In genomic region chr6:76416821-76417605, GRCh38 we compare ENCODE assay signal across 24 cellular contexts.
DNase-seq lines count a peak whose midpoint lies in the region; ATAC-seq and TF ChIP-seq lines count a peak whose summit lies in the region.
"Had no signal": no experiment of that assay in that cellular context is flagged by ENCODE, and none has a peak within 500 bp of the region (broad histone marks: within the 10 kb centered on the region; RNA-seq: fewer than 3 reads in every experiment).

No MANE protein-coding gene starts in this region.

- H3K27ac ChIP-seq in cardiac muscle cell (peak overlapping the region; percentile 61), heart right ventricle (no peak overlapping the region), heart left ventricle (no peak overlapping the region), colonic mucosa (no peak overlapping the region)
- H3K27ac ChIP-seq: HL-60, KMS-11, parathyroid adenoma had no signal

- TF ChIP-seq CTCF in cardiac muscle cell (IDR thresholded peaks at IDR 0.05; ENCODE audit: low read depth, low read length): no peak
- no peak for TF ChIP-seq CTCF in heart right ventricle (IDR thresholded peaks at IDR 0.05)
- TF ChIP-seq CTCF in epithelial cell of esophagus (IDR thresholded peaks at IDR 0.05; ENCODE audit: insufficient read depth, low read depth, low read length, missing control alignments): no peak
- no peak for TF ChIP-seq CTCF in heart left ventricle (IDR thresholded peaks at IDR 0.05)
- no peak for TF ChIP-seq CTCF in colonic mucosa (IDR thresholded peaks at IDR 0.05)

- H3K4me3 ChIP-seq in cardiac muscle cell (no peak overlapping the region), heart right ventricle (no peak overlapping the region), epithelial cell of esophagus (ENCODE audit: low read length) (no peak overlapping the region), heart left ventricle (no peak overlapping the region), colonic mucosa (no peak overlapping the region)
- H3K4me3 ChIP-seq: smooth muscle cell had no signal

- ATAC-seq in heart right ventricle (no peak), heart left ventricle (no peak), HG03521 (IDR thresholded peaks at IDR 0.05; ENCODE audit: unreplicated experiment) (no peak)
- ATAC-seq: esophagus mucosa, left ventricle myocardium superior, right cardiac atrium, T-cell had no signal

- H3K36me3 ChIP-seq in cardiac muscle cell (no peaks in the 10 kb centered on the region), heart right ventricle (no peaks in the 10 kb centered on the region), heart left ventricle (no peaks in the 10 kb centered on the region), colonic mucosa (no peaks in the 10 kb centered on the region)

- peaks cover 20% of the 10 kb centered on the region for H3K4me1 ChIP-seq in cardiac muscle cell (ENCODE audit: low read depth)
- H3K4me1 ChIP-seq in heart right ventricle: no peaks in the 10 kb centered on the region
- no peaks in the 10 kb centered on the region for H3K4me1 ChIP-seq in heart left ventricle
- no peaks in the 10 kb centered on the region for H3K4me1 ChIP-seq in colonic mucosa
- H3K4me1 ChIP-seq: parathyroid adenoma had no signal

- no peak for TF ChIP-seq POLR2A in heart left ventricle (IDR thresholded peaks at IDR 0.05)

- H3K9ac ChIP-seq in colonic mucosa (ENCODE audit: low read depth in 2 of 2, low read length in 2 of 2): no peak overlapping the region
- H3K9ac ChIP-seq: KMS-11, parathyroid adenoma had no signal

- H3K27me3 ChIP-seq in cardiac muscle cell (no peaks in the 10 kb centered on the region), heart right ventricle (no peaks in the 10 kb centered on the region), heart left ventricle (no peaks in the 10 kb centered on the region), colonic mucosa (no peaks in the 10 kb centered on the region)

- intact Hi-C loops in heart right ventricle (cut with DNase I) (no loop called here), heart left ventricle (cut with DNase I) (no loop called here), colonic mucosa (cut with DNase I) (no loop called here)

- WGBS in heart right ventricle, 2 donors: 39 to 40% methylated on average over 5 of the region's 5 CpGs
- WGBS in heart left ventricle, 4 donors: 38 to 43% (median 41%) methylated on average over 5 of the region's 5 CpGs

- peak in 1 of 2 donors; percentile 42 for DNase-seq in cardiac muscle cell (ENCODE audit: low read depth in 1 of 2, low spot score in 1 of 2)
- no peak for DNase-seq in heart right ventricle
- peak; percentile 81 for DNase-seq in NCI-H526 treated with DMSO at 0.1 percent for 48 hours (lab: John Stamatoyannopoulos, UW)
- peak; percentile 7 for DNase-seq in epithelial cell of esophagus (ENCODE audit: low read depth)
- no peak for DNase-seq in stimulated activated CD4-positive, alpha-beta T cell treated with anti-CD3 and anti-CD28 coated beads, Interleukin-2, amount 100 ng/mL, for 24 hours
- DNase-seq in heart left ventricle: no peak
- DNase-seq in colonic mucosa: no peak
- DNase-seq: activated CD4-positive, CD25-positive, alpha-beta regulatory T cell; activated gamma-delta T cell treated with Interleukin-2 at 50 U/mL for 16 hours; activated T-cell treated with anti-CD3 and anti-CD28 coated beads, Interleukin-2, amount 50 U/mL, for 48 hours; AML-193; CD4-positive, alpha-beta T cell; glutamatergic neuron; left ventricle myocardium superior; NCI-H2171; right cardiac atrium; stimulated activated naive CD4-positive, alpha-beta T cell treated with Interleukin-2 at 50 U/mL for 16 hours; T-cell had no signal

- no peaks in the 10 kb centered on the region for H3K9me3 ChIP-seq in cardiac muscle cell (ENCODE audit: low read depth)
- H3K9me3 ChIP-seq in heart right ventricle: no peaks in the 10 kb centered on the region
- H3K9me3 ChIP-seq in heart left ventricle: no peaks in the 10 kb centered on the region
- H3K9me3 ChIP-seq in colonic mucosa: no peaks in the 10 kb centered on the region

Comparison
In these comparisons a context has a peak if more than half of its experiments do, and no peak if none do; other contexts are left out.
1. DNase-seq: peak in NCI-H526 treated with DMSO at 0.1 percent for 48 hours (single experiment) and epithelial cell of esophagus (single experiment); none in heart right ventricle (0 of 2), stimulated activated CD4-positive, alpha-beta T cell treated with anti-CD3 and anti-CD28 coated beads, Interleukin-2, amount 100 ng/mL, for 24 hours (0 of 2), heart left ventricle (0 of 5) and colonic mucosa (single experiment).